11 cellular contexts compared by ENCODE assay signal in genomic region chr10:133400624-133401424, GRCh38. TPM values are rescaled to one million over a fixed set of nuclear protein-coding genes. Genes with fewer than 3 reads are reported as not detected.
DNase-seq lines count a peak whose midpoint lies in the region; ATAC-seq and TF ChIP-seq lines count a peak whose summit lies in the region.
"Had no signal": no experiment of that assay in that cellular context is flagged by ENCODE, and none has a peak within 500 bp of the region (broad histone marks: within the 10 kb centered on the region; RNA-seq: fewer than 3 reads in every experiment).

No MANE protein-coding gene starts in this region.

- TF ChIP-seq EP300 in stomach (IDR thresholded peaks at IDR 0.05): no peak

- no peak overlapping the region for H3K4me3 ChIP-seq in stomach
- H3K4me3 ChIP-seq: lung, SJCRH30 had no signal

- peak; percentile 59 for DNase-seq in activated effector memory CD4-positive, alpha-beta T cell treated with anti-CD3 and anti-CD28 coated beads, Interleukin-2, amount 50 U/mL, for 16 hours
- no peak for DNase-seq in activated effector memory CD4-positive, alpha-beta T cell treated with Interleukin-2 at 50 U/mL for 16 hours
- DNase-seq in stomach: peak; percentile 23
- DNase-seq in NCI-H2171 treated with DMSO at 0.1 percent for 48 hours (lab: John Stamatoyannopoulos, UW): no peak
- DNase-seq in SHP77 (lab: John Stamatoyannopoulos, UW): no peak
- DNase-seq in chondrocyte (ENCODE audit: low spot score): no peak
- DNase-seq: SJCRH30 had no signal

- peaks cover 99% of the 10 kb centered on the region for H3K36me3 Mint-ChIP-seq in activated T-helper 17 cell treated with anti-CD3 and anti-CD28 coated beads, Interleukin-2, amount 50 U/mL, for 72 hours (ENCODE audit: low read depth)
- H3K36me3 Mint-ChIP-seq in chondrocyte (ENCODE audit: low read depth): peaks cover 30% of the 10 kb centered on the region

- no peak for TF ChIP-seq POLR2A in stomach (IDR thresholded peaks at IDR 0.05)

- peak; percentile 78 for ATAC-seq in HG02938 (IDR thresholded peaks at IDR 0.05; ENCODE audit: unreplicated experiment)
- peak; percentile 78 for ATAC-seq in activated T-helper 17 cell treated with anti-CD3 and anti-CD28 coated beads, Interleukin-2, amount 50 U/mL, for 72 hours (replicated peaks)

- H3K9me3 ChIP-seq in stomach: no peaks in the 10 kb centered on the region
- H3K9me3 ChIP-seq: SJCRH30 had no signal

- intact Hi-C loops in stomach (cut with DNase I; ENCODE audit: low total_unique reads): no loop called here

- H3K36me3 ChIP-seq in stomach: peaks cover 33 to 100% (median 97%) of the 10 kb centered on the region in 4 donors

- WGBS in stomach, 5 donors: 74 to 80% (median 78%) methylated on average over 10 of the region's 10 CpGs

- H3K27ac ChIP-seq in stomach: peak overlapping the region in 1 of 5 donors; percentile 75
- H3K27ac ChIP-seq: HL-60, SJCRH30 had no signal

- peak overlapping the region; percentile 29 for H3K27ac Mint-ChIP-seq in activated T-helper 17 cell treated with anti-CD3 and anti-CD28 coated beads, Interleukin-2, amount 50 U/mL, for 72 hours
- H3K27ac Mint-ChIP-seq in chondrocyte (ENCODE audit: unreplicated experiment): no peak overlapping the region

- H3K27me3 Mint-ChIP-seq in activated T-helper 17 cell treated with anti-CD3 and anti-CD28 coated beads, Interleukin-2, amount 50 U/mL, for 72 hours: no peaks in the 10 kb centered on the region
- no peaks in the 10 kb centered on the region for H3K27me3 Mint-ChIP-seq in chondrocyte (ENCODE audit: low read depth)

- no peaks in the 10 kb centered on the region for H3K27me3 ChIP-seq in stomach
- H3K27me3 ChIP-seq: SJCRH30 had no signal

- peaks cover 0 to 15% (median 11%) of the 10 kb centered on the region in 4 donors for H3K4me1 ChIP-seq in stomach
- H3K4me1 ChIP-seq: SJCRH30 had no signal

- no peak for TF ChIP-seq CTCF in stomach (IDR thresholded peaks at IDR 0.05)
- no peak for TF ChIP-seq CTCF in chondrocyte (IDR thresholded peaks at IDR 0.05)

- peaks cover 12% of the 10 kb centered on the region for H3K4me1 Mint-ChIP-seq in activated T-helper 17 cell treated with anti-CD3 and anti-CD28 coated beads, Interleukin-2, amount 50 U/mL, for 72 hours
- H3K4me1 Mint-ChIP-seq in chondrocyte (ENCODE audit: low read depth): peaks cover 16% of the 10 kb centered on the region

- no peaks in the 10 kb centered on the region for H3K9me3 Mint-ChIP-seq in activated T-helper 17 cell treated with anti-CD3 and anti-CD28 coated beads, Interleukin-2, amount 50 U/mL, for 72 hours
- no peaks in the 10 kb centered on the region for H3K9me3 Mint-ChIP-seq in chondrocyte (ENCODE audit: low read depth)

- peak overlapping the region; percentile 55 for H3K4me3 Mint-ChIP-seq in activated T-helper 17 cell treated with anti-CD3 and anti-CD28 coated beads, Interleukin-2, amount 50 U/mL, for 72 hours
- H3K4me3 Mint-ChIP-seq in chondrocyte (ENCODE audit: unreplicated experiment): no peak overlapping the region

RNA-seq across cellular contexts. Expression of gene MTG1, which starts 6.9 kb away (rescaled TPM):
- 10 to 100 TPM; 38.9 to 58.8 TPM for total RNA-seq in activated T-helper 17 cell treated with anti-CD3 and anti-CD28 coated beads, Interleukin-2, amount 50 U/mL, for 72 hours
- total RNA-seq in stomach (100 to 1,000 TPM in 3 of 5 donors, 10 to 100 TPM in 2; 36.7 to 177 (median 133) TPM), chondrocyte (33.2 to 53.0 TPM (median 36.7 TPM) in 3 replicates)
- polyA plus RNA-seq in stomach: 10 to 100 TPM; 38.8 to 52.9 (median 41.3) TPM

RNA-seq across cellular contexts. Expression of gene PAOX, which starts 21.8 kb away (rescaled TPM):
- 1 to 10 TPM; 3.0 to 9.2 TPM for total RNA-seq in activated T-helper 17 cell treated with anti-CD3 and anti-CD28 coated beads, Interleukin-2, amount 50 U/mL, for 72 hours
- total RNA-seq in stomach (10 to 100 TPM in 4 of 5 donors, 1 to 10 TPM in 1; 3.3 to 40.0 (median 12.9) TPM), chondrocyte (5.9 to 7.6 TPM (median 6.3 TPM) in 3 replicates)
- 10 to 100 TPM in 1 of 3 donors, 1 to 10 TPM in 2; 4.7 to 10.3 (median 6.8) TPM for polyA plus RNA-seq in stomach
- total RNA-seq: SJCRH30 had no signal

RNA-seq across cellular contexts. Expression of gene SPRN, which starts 23.6 kb away (rescaled TPM):
- not detected for total RNA-seq in activated T-helper 17 cell treated with anti-CD3 and anti-CD28 coated beads, Interleukin-2, amount 50 U/mL, for 72 hours
- total RNA-seq in stomach (not detected), chondrocyte (2.4 to 7.3 TPM (median 6.5 TPM) in 3 replicates)
- 1 to 10 TPM in 1 of 3 donors, under 1 TPM in 1, not detected in 1; 0.18 to 5.2 TPM for polyA plus RNA-seq in stomach
- total RNA-seq: SJCRH30 had no signal

RNA-seq across cellular contexts. Expression of gene ECHS1, which starts 27.7 kb away (rescaled TPM):
- total RNA-seq in activated T-helper 17 cell treated with anti-CD3 and anti-CD28 coated beads, Interleukin-2, amount 50 U/mL, for 72 hours: 10 to 100 TPM; 61.3 to 73.8 TPM
- total RNA-seq in stomach (10 to 100 TPM in 4 of 5 donors, 1 to 10 TPM in 1; 5.3 to 81.7 (median 46.8) TPM), chondrocyte (57.6 to 67.8 TPM (median 58.9 TPM) in 3 replicates)
- 100 to 1,000 TPM in 2 of 3 donors, 10 to 100 TPM in 1; 99.6 to 103 (median 103) TPM for polyA plus RNA-seq in stomach

RNA-seq across cellular contexts. Expression of gene FUOM, which starts 43.0 kb away (rescaled TPM):
- total RNA-seq in activated T-helper 17 cell treated with anti-CD3 and anti-CD28 coated beads, Interleukin-2, amount 50 U/mL, for 72 hours: 10 to 100 TPM; 13.8 to 21.9 TPM
- total RNA-seq in stomach: 10 to 100 TPM in 1 of 5 donors, 1 to 10 TPM in 2, not detected in 2; 6.4 to 16.2 (median 7.2) TPM
- polyA plus RNA-seq in stomach: 10 to 100 TPM; 19.6 to 38.3 (median 36.7) TPM
- 29.9 to 34.4 TPM (median 32.2 TPM) in 3 replicates for total RNA-seq in chondrocyte
- total RNA-seq: SJCRH30 had no signal

Comparison
In these comparisons a context has a peak if more than half of its experiments do, and no peak if none do; other contexts are left out.
1. DNase-seq: peak in activated effector memory CD4-positive, alpha-beta T cell treated with anti-CD3 and anti-CD28 coated beads, Interleukin-2, amount 50 U/mL, for 16 hours (single experiment) and stomach (single experiment); none in activated effector memory CD4-positive, alpha-beta T cell treated with Interleukin-2 at 50 U/mL for 16 hours (single experiment), NCI-H2171 treated with DMSO at 0.1 percent for 48 hours (single experiment), SHP77 (0 of 2) and chondrocyte (single experiment).